1 cellular context compared by ENCODE assay signal in the genomic region with DNA sequence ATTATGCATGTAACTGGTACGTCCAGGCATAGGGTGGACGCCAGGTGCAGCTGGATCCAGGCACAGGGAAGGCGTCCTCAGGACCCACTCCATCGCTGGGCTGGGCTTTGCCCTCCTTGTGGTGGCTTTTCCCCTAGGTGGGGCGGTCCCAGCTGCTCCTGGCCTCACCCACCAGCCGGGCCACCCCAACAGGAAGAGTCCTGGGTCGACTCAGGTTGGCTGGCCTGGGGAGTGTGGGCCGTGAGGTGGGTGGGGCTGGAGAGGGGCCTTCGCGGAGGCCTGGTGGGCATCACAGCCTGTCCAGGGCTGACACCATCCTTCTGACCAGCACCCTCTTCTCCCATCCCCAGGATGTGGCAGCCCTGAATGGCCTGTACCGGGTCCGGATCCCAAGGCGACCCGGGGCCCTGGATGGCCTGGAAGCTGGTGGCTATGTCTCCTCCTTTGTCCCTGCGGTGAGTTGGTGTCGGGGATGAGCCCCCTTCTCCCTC.
TF ChIP-seq lines count a peak whose summit lies in the region.

No MANE protein-coding gene starts in this region.

TF ChIP-seq in HepG2, 621 proteins besides CTCF, POLR2A, EP300 and RAD21:
- TF ChIP-seq ZNF329 (CRISPR knock-in tag; IDR thresholded peaks at IDR 0.05; ENCODE audit: low read depth) = 0 out of 2 replicates have a peak, but pooled peaks have one; percentile 67
- TF ChIP-seq, protein P1, sequence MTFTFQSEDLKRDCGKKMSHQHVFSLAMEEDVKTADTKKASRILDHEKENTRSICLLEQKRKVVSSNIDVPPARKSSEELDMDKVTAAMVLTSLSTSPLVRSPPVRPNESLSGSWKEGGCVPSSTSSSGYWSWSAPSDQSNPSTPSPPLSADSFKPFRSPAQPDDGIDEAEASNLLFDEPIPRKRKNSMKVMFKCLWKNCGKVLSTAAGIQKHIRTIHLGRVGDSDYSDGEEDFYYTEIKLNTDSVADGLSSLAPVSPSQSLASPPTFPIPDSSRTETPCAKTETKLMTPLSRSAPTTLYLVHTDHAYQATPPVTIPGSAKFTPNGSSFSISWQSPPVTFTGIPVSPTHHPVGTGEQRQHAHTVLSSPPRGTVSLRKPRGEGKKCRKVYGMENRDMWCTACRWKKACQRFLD (CRISPR knock-in tag; IDR thresholded peaks at IDR 0.05; ENCODE audit: borderline replicate concordance) = no peak
- TF ChIP-seq CBFB (CRISPR knock-in tag; IDR thresholded peaks at IDR 0.05) = no peak
